In the genomic region with DNA sequence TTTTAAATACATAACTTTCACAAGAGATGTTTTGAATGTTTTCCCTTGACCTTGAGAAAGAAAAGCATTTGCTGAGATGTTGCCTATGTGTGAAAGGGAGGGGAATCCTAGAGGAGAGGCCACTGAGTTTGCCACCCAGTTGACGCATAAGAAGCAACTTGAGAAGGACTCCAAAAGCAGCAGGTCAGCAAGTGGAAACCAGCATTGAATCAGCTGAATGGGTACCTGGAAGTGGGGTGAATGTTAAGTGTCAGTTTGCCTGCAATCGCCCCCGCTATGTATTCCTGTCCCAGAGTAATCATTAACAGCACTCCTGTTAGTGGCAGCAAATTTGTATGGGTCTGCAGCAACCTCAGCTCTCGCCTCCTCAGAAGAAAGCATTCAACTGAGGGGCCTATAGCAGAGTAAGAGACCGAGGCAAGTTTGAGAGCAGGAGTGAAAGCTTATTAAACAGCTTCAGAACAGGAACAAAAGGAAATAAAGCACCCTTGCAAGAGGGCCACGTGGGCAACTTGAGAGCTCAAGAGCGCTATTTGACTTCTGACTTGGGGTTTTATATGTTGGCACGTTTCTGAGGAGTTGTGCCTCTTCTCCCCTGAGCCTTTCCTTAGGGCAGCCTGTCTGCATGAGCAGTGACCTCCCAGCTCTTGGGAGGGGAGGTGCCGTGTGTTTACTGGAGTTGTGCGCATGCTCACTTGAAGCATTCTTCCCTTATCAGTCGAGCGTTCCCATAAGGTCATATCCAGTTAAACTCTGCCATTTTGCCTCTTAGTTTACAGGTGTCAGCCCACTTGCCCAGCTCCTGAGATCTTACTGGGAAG, we compare ENCODE assay signal across 16 cellular contexts.
DNase-seq lines count a peak whose midpoint lies in the region; ATAC-seq and TF ChIP-seq lines count a peak whose summit lies in the region.
"Had no signal": no experiment of that assay in that cellular context is flagged by ENCODE, and none has a peak within 500 bp of the region (broad histone marks: within the 10 kb centered on the region; RNA-seq: fewer than 3 reads in every experiment).

No MANE protein-coding gene starts in this region.

- H3K27me3 ChIP-seq in hepatocyte (no peaks in the 10 kb centered on the region), thyroid gland (no peaks in the 10 kb centered on the region), MG63 (no peaks in the 10 kb centered on the region)
- H3K27me3 ChIP-seq: neutrophil had no signal

- no peak for TF ChIP-seq POLR2A in thyroid gland (IDR thresholded peaks at IDR 0.05)

- ATAC-seq in GM19025 (IDR thresholded peaks at IDR 0.05; ENCODE audit: low read depth, unreplicated experiment): peak; percentile 40
- no peak for ATAC-seq in effector memory CD8-positive, alpha-beta T cell (replicated peaks)

- no peaks in the 10 kb centered on the region for H3K79me2 ChIP-seq in hepatocyte

- no peaks in the 10 kb centered on the region for H3K4me1 Mint-ChIP-seq in effector memory CD8-positive, alpha-beta T cell (ENCODE audit: low read depth in 2 of 2)

- H3K4me1 ChIP-seq in hepatocyte (ENCODE audit: insufficient read depth): peaks cover 19% of the 10 kb centered on the region
- H3K4me1 ChIP-seq in thyroid gland: peaks cover 0 to 12% of the 10 kb centered on the region in 2 donors

- H3K9me3 Mint-ChIP-seq in effector memory CD8-positive, alpha-beta T cell: no peaks in the 10 kb centered on the region
- H3K9me3 Mint-ChIP-seq: CD4-positive, alpha-beta memory T cell; stimulated activated naive CD8-positive, alpha-beta T cell treated with anti-CD3 and anti-CD28 coated beads, Interleukin-15, Interleukin-2, amounts not matched to agents 100 ng/mL and 50 ng/mL, for 24 hours had no signal

- peak overlapping the region; percentile 10 for H3K4me2 ChIP-seq in hepatocyte

- TF ChIP-seq CTCF in hepatocyte (IDR thresholded peaks at IDR 0.05; ENCODE audit: poor library complexity) (no peak), thyroid gland (IDR thresholded peaks at IDR 0.05) (no peak)

- H3K4me3 ChIP-seq in hepatocyte (no peak overlapping the region), thyroid gland (replicated peaks in 1 of 3) (no peak overlapping the region), MG63 (no peak overlapping the region)

- WGBS in hepatocyte (ENCODE audit: low lambda C conversion rate, missing lambda C conversion rate): 70% methylated on average over 12 of the region's 12 CpGs
- 52 to 68% methylated on average over 12 of the region's 12 CpGs for WGBS in thyroid gland, 2 donors

- H3K27ac Mint-ChIP-seq in effector memory CD8-positive, alpha-beta T cell: no peak overlapping the region
- H3K27ac Mint-ChIP-seq: CD4-positive, alpha-beta memory T cell; stimulated activated naive CD8-positive, alpha-beta T cell treated with anti-CD3 and anti-CD28 coated beads, Interleukin-15, Interleukin-2, amounts not matched to agents 100 ng/mL and 50 ng/mL, for 24 hours had no signal

- H3K27ac ChIP-seq in hepatocyte: peak overlapping the region; percentile 48
- no peak overlapping the region for H3K27ac ChIP-seq in thyroid gland
- H3K27ac ChIP-seq: neutrophil had no signal

- H2AFZ ChIP-seq in hepatocyte: no peak overlapping the region

- no peak overlapping the region for H3K4me3 Mint-ChIP-seq in effector memory CD8-positive, alpha-beta T cell
- H3K4me3 Mint-ChIP-seq: CD4-positive, alpha-beta memory T cell; stimulated activated naive CD8-positive, alpha-beta T cell treated with anti-CD3 and anti-CD28 coated beads, Interleukin-15, Interleukin-2, amounts not matched to agents 100 ng/mL and 50 ng/mL, for 24 hours had no signal

- H3K36me3 ChIP-seq in hepatocyte (replicated peaks; ENCODE audit: insufficient read depth, low read depth) (no peaks in the 10 kb centered on the region), thyroid gland (no peaks in the 10 kb centered on the region), MG63 (no peaks in the 10 kb centered on the region)
- H3K36me3 ChIP-seq: neutrophil had no signal

- H3K9me3 ChIP-seq in hepatocyte (ENCODE audit: low read depth) (no peaks in the 10 kb centered on the region), thyroid gland (no peaks in the 10 kb centered on the region), MG63 (no peaks in the 10 kb centered on the region)
- H3K9me3 ChIP-seq: neutrophil had no signal

- no peaks in the 10 kb centered on the region for H4K20me1 ChIP-seq in hepatocyte (ENCODE audit: insufficient read depth, poor library complexity, severe bottlenecking)

- no peaks in the 10 kb centered on the region for H3K36me3 Mint-ChIP-seq in effector memory CD8-positive, alpha-beta T cell (ENCODE audit: insufficient read depth)
- H3K36me3 Mint-ChIP-seq: CD4-positive, alpha-beta memory T cell had no signal

- H3K27me3 Mint-ChIP-seq in effector memory CD8-positive, alpha-beta T cell: no peaks in the 10 kb centered on the region

- no peaks in the 10 kb centered on the region for H3K9me2 ChIP-seq in hepatocyte (replicated peaks; ENCODE audit: insufficient read depth)

- DNase-seq in NCI-H2029 (lab: John Stamatoyannopoulos, UW) (peak; percentile 14), hepatocyte (ENCODE audit: low spot score) (peak; percentile 51), thyroid gland (peak; percentile 3 to 31), MG63 (no peak), HK-2 (ENCODE audit: unreplicated experiment) (no peak)
- no peak for DNase-seq in effector memory CD8-positive, alpha-beta T cell
- DNase-seq: activated CD8-positive, alpha-beta memory T cell treated with anti-CD3 and anti-CD28 coated beads for 24 hours; aorta; CD4-positive, alpha-beta memory T cell; dermis blood vessel endothelial cell; mammary epithelial cell; NCI-H1436; NCI-H774 had no signal

- intact Hi-C loops in thyroid gland (cut with DNase I): no loop called here

Comparison
In these comparisons a context has a peak if more than half of its experiments do, and no peak if none do; other contexts are left out.
1. DNase-seq: peak in NCI-H2029 (single experiment), hepatocyte (single experiment) and thyroid gland (2 of 2); none in MG63 (single experiment), effector memory CD8-positive, alpha-beta T cell (0 of 3) and HK-2 (single experiment).